In genomic region chr14:49861581-49861922, GRCh38 we compare ENCODE assay signal across 8 cellular contexts. TPM values are rescaled to one million over a fixed set of nuclear protein-coding genes. Genes with fewer than 3 reads are reported as not detected.
DNase-seq lines count a peak whose midpoint lies in the region; ATAC-seq and TF ChIP-seq lines count a peak whose summit lies in the region.

No MANE protein-coding gene starts in this region.

- intact Hi-C loops in esophagus squamous epithelium (cut with DNase I): loop anchor here (5.0 kb wide), 1 partner anchor 236 kb away; no protein-coding TSS in a partner anchor

- H3K4me1 ChIP-seq in DND-41 (ENCODE audit: insufficient read depth, low read length): peaks cover 46% of the 10 kb centered on the region
- no peaks in the 10 kb centered on the region for H3K4me1 ChIP-seq in NT2/D1 (ENCODE audit: insufficient read depth, insufficient read length)
- H3K4me1 ChIP-seq in esophagus squamous epithelium: peaks cover 0 to 50% (median 15%) of the 10 kb centered on the region in 3 donors

- H3K27ac ChIP-seq in DND-41 (ENCODE audit: low read length) (peak overlapping the region; percentile 90), esophagus squamous epithelium (peak overlapping the region; percentile 90 to 99 (median 96))

- H3K4me3 ChIP-seq in DND-41 (ENCODE audit: low read depth in 1 of 2, low read length in 2 of 2): peak overlapping the region; percentile 68 to 77
- peak overlapping the region; percentile 51 for H3K4me3 ChIP-seq in NT2/D1 (ENCODE audit: insufficient read length, low read depth)
- peak overlapping the region; percentile 38 to 68 (median 60) for H3K4me3 ChIP-seq in esophagus squamous epithelium

- no peaks in the 10 kb centered on the region for H3K36me3 ChIP-seq in DND-41 (ENCODE audit: insufficient read depth, low read length)
- H3K36me3 ChIP-seq in NT2/D1 (ENCODE audit: insufficient read depth, insufficient read length, low read length): no peaks in the 10 kb centered on the region
- H3K36me3 ChIP-seq in esophagus squamous epithelium: no peaks in the 10 kb centered on the region

- peak overlapping the region; percentile 100 for H2AFZ ChIP-seq in DND-41 (ENCODE audit: low read depth, low read length)

- H3K79me2 ChIP-seq in DND-41 (ENCODE audit: insufficient read depth, low read length): peaks cover 10% of the 10 kb centered on the region

- ATAC-seq in DND-41 (ENCODE audit: insufficient read depth, low read depth) (peak; percentile 34), HG02642 (IDR thresholded peaks at IDR 0.05; ENCODE audit: poor library complexity, unreplicated experiment) (peak; percentile 12), HG02884 (IDR thresholded peaks at IDR 0.05; ENCODE audit: unreplicated experiment) (no peak)

- WGBS in esophagus squamous epithelium, 2 donors: 0 to 1% methylated on average over 8 to 9 of the region's 13 CpGs

- H3K27me3 ChIP-seq in DND-41 (ENCODE audit: insufficient read depth, low read length, poor library complexity) (no peaks in the 10 kb centered on the region), NT2/D1 (ENCODE audit: insufficient read depth, insufficient read length) (no peaks in the 10 kb centered on the region), esophagus squamous epithelium (no peaks in the 10 kb centered on the region)

- peak in 2 of 4 donors; percentile 40 to 43 for TF ChIP-seq POLR2A in esophagus squamous epithelium (IDR thresholded peaks at IDR 0.05)

- H3K9me3 ChIP-seq in DND-41 (ENCODE audit: insufficient read depth, low read length, severe bottlenecking) (no peaks in the 10 kb centered on the region), NT2/D1 (ENCODE audit: insufficient read depth, low read length) (no peaks in the 10 kb centered on the region), esophagus squamous epithelium (no peaks in the 10 kb centered on the region)

- H3K9ac ChIP-seq in DND-41 (ENCODE audit: low read depth, low read length): peak overlapping the region; percentile 72
- H3K9ac ChIP-seq in NT2/D1 (ENCODE audit: insufficient read length, low read depth): peak overlapping the region; percentile 85

- DNase-seq in DND-41 (peak; percentile 75), NT2/D1 (ENCODE audit: low read depth, low spot score) (no peak), activated T-cell treated with anti-CD3 and anti-CD28 coated beads for 24 hours (ENCODE audit: low read depth) (peak; percentile 54), esophagus squamous epithelium (lab: John Stamatoyannopoulos, UW) (no peak), myocyte (ENCODE audit: low read depth) (peak; percentile 84)
- peak; percentile 43 for DNase-seq in stimulated activated naive CD4-positive, alpha-beta T cell treated with Interleukin-2 at 50 U/mL for 16 hours (lab: John Stamatoyannopoulos, UW)

- H4K20me1 ChIP-seq in DND-41 (ENCODE audit: insufficient read depth, low read length): no peaks in the 10 kb centered on the region

- peak overlapping the region; percentile 79 for H3K4me2 ChIP-seq in DND-41 (ENCODE audit: insufficient read depth, low read length)

- no peak for TF ChIP-seq CTCF in DND-41 (IDR thresholded peaks at IDR 0.05; ENCODE audit: borderline replicate concordance, extremely low read depth, low read length, poor library complexity, severe bottlenecking)
- no peak for TF ChIP-seq CTCF in esophagus squamous epithelium (IDR thresholded peaks at IDR 0.05)

RNA-seq across cellular contexts. Expression of gene NEMF, which starts 9.0 kb away (rescaled TPM):
- 10 to 100 TPM; 36.4 to 89.8 (median 59.9) TPM for total RNA-seq in esophagus squamous epithelium
- total RNA-seq in myocyte: 58.2 and 72.9 TPM in 2 replicates
- 21.3 TPM for polyA plus RNA-seq in myocyte (2012)

RNA-seq across cellular contexts. Expression of gene ARF6, which starts 31.3 kb away (rescaled TPM):
- total RNA-seq in esophagus squamous epithelium (100 to 1,000 TPM; 109 to 156 (median 133) TPM), myocyte (43.4 and 50.9 TPM in 2 replicates)
- polyA plus RNA-seq in myocyte (2012): 49.2 TPM

Comparison
In these comparisons a context has a peak if more than half of its experiments do, and no peak if none do; other contexts are left out.
1. DNase-seq: peak in DND-41 (single experiment), activated T-cell treated with anti-CD3 and anti-CD28 coated beads for 24 hours (single experiment), myocyte (single experiment) and stimulated activated naive CD4-positive, alpha-beta T cell treated with Interleukin-2 at 50 U/mL for 16 hours (single experiment); none in NT2/D1 (single experiment) and esophagus squamous epithelium (single experiment).
2. Peak in every context shown above with its lines, with median percentiles within 50 percentile points of each other: H3K4me3 ChIP-seq.